ENCODE assay signal across 15 cellular contexts in the genomic region with DNA sequence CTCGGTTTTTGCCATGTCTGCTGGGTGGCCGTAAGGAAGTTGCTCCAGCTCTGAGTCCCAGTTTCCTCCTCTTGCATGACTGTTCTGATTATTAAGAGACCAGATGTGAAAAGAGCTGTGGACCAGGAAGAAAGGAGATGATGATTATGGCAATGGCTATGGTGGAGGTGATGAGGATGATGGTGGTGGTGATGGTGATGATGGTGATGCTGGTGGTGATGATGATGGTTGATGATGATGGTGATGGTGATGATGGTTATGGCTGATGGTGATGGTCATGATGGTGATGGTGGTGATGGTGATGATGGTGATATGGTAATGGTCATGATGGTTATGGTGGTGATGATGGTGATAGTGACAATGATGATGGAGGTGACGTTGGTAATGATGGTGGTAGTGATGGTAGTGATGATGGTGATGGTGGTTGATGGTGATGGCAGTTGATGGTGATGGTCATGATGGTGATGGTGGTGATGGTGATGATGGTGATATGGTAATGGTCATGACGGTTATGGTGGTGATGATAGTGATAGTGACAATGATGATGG.
DNase-seq lines count a peak whose midpoint lies in the region; FAIRE-seq and TF ChIP-seq lines count a peak whose summit lies in the region.
"Had no signal": no experiment of that assay in that cellular context is flagged by ENCODE, and none has a peak within 500 bp of the region (broad histone marks: within the 10 kb centered on the region; RNA-seq: fewer than 3 reads in every experiment).

No MANE protein-coding gene starts in this region.

- no peaks in the 10 kb centered on the region for H3K36me3 Mint-ChIP-seq in astrocyte (ENCODE audit: low read depth, unreplicated experiment)
- H3K36me3 Mint-ChIP-seq: CD14-positive monocyte; CD8-positive, alpha-beta T cell had no signal

- H2BK5ac ChIP-seq in neuronal stem cell (ENCODE audit: low read length) = no peak overlapping the region

- TF ChIP-seq CTCF in D721Med (IDR thresholded peaks at IDR 0.05; ENCODE audit: insufficient read depth, missing control alignments) (no peak), HEK293 (tag by site-specific recombination; IDR thresholded peaks at IDR 0.05) (no peak), astrocyte (IDR thresholded peaks at IDR 0.05; ENCODE audit: insufficient read depth, low read depth, low read length) (no peak), tibial artery (IDR thresholded peaks at IDR 0.05) (no peak)

- DNase-seq in D721Med (ENCODE audit: insufficient read length, low spot score) (no peak), astrocyte (ENCODE audit: low read depth) (no peak), neuronal stem cell (ENCODE audit: low spot score) (no peak), NCI-H1436 treated with DMSO at 0.1 percent for 48 hours (lab: John Stamatoyannopoulos, UW) (no peak), tibial artery (no peak), NCI-H1092 (lab: John Stamatoyannopoulos, UW) (no peak)
- DNase-seq: COR-L47, DND-41, GDM1, GOT3 had no signal

- H3K27me3 Mint-ChIP-seq in astrocyte (ENCODE audit: low read depth, unreplicated experiment) = peaks cover 35% of the 10 kb centered on the region

- peaks cover 1% of the 10 kb centered on the region for H3K79me1 ChIP-seq in neuronal stem cell (ENCODE audit: low read depth, low read length)

- H3K14ac ChIP-seq in neuronal stem cell (ENCODE audit: low read length) = no peak overlapping the region

- no peak overlapping the region for H3K4ac ChIP-seq in neuronal stem cell (ENCODE audit: low read length)

- H3K27me3 ChIP-seq in astrocyte (ENCODE audit: insufficient read depth, low read length) (peaks cover 5% of the 10 kb centered on the region), neuronal stem cell (ENCODE audit: control insufficient read depth in 3 of 3, insufficient read depth in 3 of 3, low read depth in 1 of 3, low read length in 3 of 3) (peaks cover 0 to 40% (median 0%) of the 10 kb centered on the region in 3 experiments), tibial artery (peaks cover 0 to 74% of the 10 kb centered on the region in 2 donors)

- no peaks in the 10 kb centered on the region for H4K20me1 ChIP-seq in astrocyte (ENCODE audit: insufficient read depth, low read length)

- H3K9ac ChIP-seq in astrocyte (ENCODE audit: low read length) = no peak overlapping the region
- H3K9ac ChIP-seq in neuronal stem cell (ENCODE audit: low read depth, low read length, poor library complexity) = peak overlapping the region; percentile 53

- H2AK5ac ChIP-seq in neuronal stem cell (ENCODE audit: low read depth, low read length) = no peak overlapping the region

- H3K4me2 ChIP-seq in astrocyte (ENCODE audit: low read length) (no peak overlapping the region), neuronal stem cell (ENCODE audit: insufficient read depth, low read length, poor library complexity, severe bottlenecking) (no peak overlapping the region)

- no peaks in the 10 kb centered on the region; the same call in 1 of the 2 replicates for H3K4me1 ChIP-seq in HEK293 (ENCODE audit: control insufficient read depth, insufficient read depth, low read length)
- H3K4me1 ChIP-seq in astrocyte (ENCODE audit: insufficient read depth, low read length) = no peaks in the 10 kb centered on the region
- no peaks in the 10 kb centered on the region for H3K4me1 ChIP-seq in neuronal stem cell (ENCODE audit: control insufficient read depth in 2 of 2, insufficient read depth in 1 of 2, low read depth in 1 of 2, low read length in 2 of 2)
- H3K4me1 ChIP-seq in tibial artery = peaks cover 0 to 9% (median 3%) of the 10 kb centered on the region in 4 donors

- no CpG with 5 or more reads among the region's 4 CpGs for WGBS in neuronal stem cell (ENCODE audit: extremely low coverage in 2 of 2, insufficient read length in 2 of 2, insufficient replicate concordance in 1 of 2), 2 donors

- intact Hi-C loops in tibial artery (cut with DNase I; ENCODE audit: low total_unique reads) = no loop called here

- H3K79me2 ChIP-seq in astrocyte (ENCODE audit: insufficient read depth, low read length) = no peaks in the 10 kb centered on the region

- H4K91ac ChIP-seq in neuronal stem cell (ENCODE audit: low read depth, low read length, poor library complexity) = no peak overlapping the region

- H2BK12ac ChIP-seq in neuronal stem cell (ENCODE audit: low read length) = no peak overlapping the region

- H3K27ac ChIP-seq in HEK293 (ENCODE audit: extremely low read depth, low read depth, low read length) (no peak overlapping the region), astrocyte (ENCODE audit: low read depth, low read length) (no peak overlapping the region), neuronal stem cell (replicated peaks; ENCODE audit: low read length) (no peak overlapping the region), tibial artery (no peak overlapping the region)

- H3K23ac ChIP-seq in neuronal stem cell (ENCODE audit: low read depth, low read length, poor library complexity) = no peak overlapping the region

- CTCF ChIA-PET in HEK293 (lab: Yijun Ruan, JAX) = interaction anchor here (0.6 to 2.8 kb wide), 7 partner anchors 9 to 166 kb away, joined by 3 to 13 read pairs (median 4); no protein-coding TSS in a partner anchor

- no peaks in the 10 kb centered on the region for H3K4me1 Mint-ChIP-seq in astrocyte (ENCODE audit: low read depth, unreplicated experiment)
- H3K4me1 Mint-ChIP-seq: CD14-positive monocyte had no signal

- peak overlapping the region; percentile 4 for H2AFZ ChIP-seq in astrocyte (ENCODE audit: low read depth, low read length)
- no peak overlapping the region for H2AFZ ChIP-seq in neuronal stem cell (ENCODE audit: low read length)

- H3K9me3 ChIP-seq in HEK293 (ENCODE audit: control insufficient read depth, insufficient read depth, low read depth, low read length) = no peaks in the 10 kb centered on the region
- peaks cover 12% of the 10 kb centered on the region for H3K9me3 ChIP-seq in astrocyte (ENCODE audit: insufficient read depth, low read depth, low read length)
- peaks cover 0 to 4% of the 10 kb centered on the region in 2 donors for H3K9me3 ChIP-seq in neuronal stem cell (replicated peaks in 1 of 2; ENCODE audit: control insufficient read depth in 2 of 2, insufficient read depth in 1 of 2, low read depth in 1 of 2, low read length in 2 of 2)
- no peaks in the 10 kb centered on the region for H3K9me3 ChIP-seq in tibial artery

- H3K27ac Mint-ChIP-seq in astrocyte (ENCODE audit: unreplicated experiment) = no peak overlapping the region
- H3K27ac Mint-ChIP-seq: CD14-positive monocyte; CD8-positive, alpha-beta T cell had no signal

- no peak overlapping the region for H4K8ac ChIP-seq in neuronal stem cell (ENCODE audit: low read depth, low read length)

- H3K36me3 ChIP-seq in HEK293 (ENCODE audit: control insufficient read depth in 2 of 2, insufficient read depth in 1 of 2, low read length in 2 of 2) = no peaks in the 10 kb centered on the region
- no peaks in the 10 kb centered on the region for H3K36me3 ChIP-seq in astrocyte (ENCODE audit: insufficient read depth, low read length)
- peaks cover 0 to 2% of the 10 kb centered on the region in 2 donors for H3K36me3 ChIP-seq in neuronal stem cell (replicated peaks in 1 of 2; ENCODE audit: control insufficient read depth in 2 of 2, insufficient read depth in 2 of 2, low read length in 2 of 2)
- no peaks in the 10 kb centered on the region for H3K36me3 ChIP-seq in tibial artery

- POLR2A ChIA-PET in HEK293 (lab: Yijun Ruan, JAX) = no interaction called here

- H3K9me3 Mint-ChIP-seq in astrocyte (ENCODE audit: unreplicated experiment) = peaks cover 1% of the 10 kb centered on the region
- H3K9me3 Mint-ChIP-seq: CD8-positive, alpha-beta T cell had no signal

- H3K4me3 Mint-ChIP-seq in astrocyte (ENCODE audit: unreplicated experiment) = no peak overlapping the region
- H3K4me3 Mint-ChIP-seq: CD8-positive, alpha-beta T cell had no signal

- H3K18ac ChIP-seq in neuronal stem cell (ENCODE audit: low read length) = no peak overlapping the region

- FAIRE-seq in D721Med (lab: Jason Lieb, UNC) (peak; percentile 21), astrocyte (lab: Jason Lieb, UNC) (no peak)
- FAIRE-seq: A204.1, GM19239 had no signal

- no peak overlapping the region for H3K4me3 ChIP-seq in HEK293 (ENCODE audit: low read depth, low read length)
- no peak overlapping the region for H3K4me3 ChIP-seq in astrocyte (ENCODE audit: insufficient read depth, low read depth, low read length)
- H3K4me3 ChIP-seq in neuronal stem cell (ENCODE audit: low read length in 2 of 2) = peak overlapping the region in 1 of 2 donors; percentile 53
- H3K4me3 ChIP-seq in tibial artery = no peak overlapping the region

- no peak overlapping the region for H2BK120ac ChIP-seq in neuronal stem cell (ENCODE audit: low read depth, low read length)

- no peak overlapping the region for H2BK15ac ChIP-seq in neuronal stem cell (ENCODE audit: low read length)

TF ChIP-seq in HEK293, 187 proteins besides CTCF, POLR2A, EP300 and RAD21 (continues in another document):
- TF ChIP-seq ZBTB20 (tag by site-specific recombination; IDR thresholded peaks at IDR 0.05) (peak; percentile 14; the same call in 1 of the 2 replicates), ZNF544 (tag by site-specific recombination; IDR thresholded peaks at IDR 0.05) (0 out of 2 replicates have a peak, but pooled peaks have one; percentile 7), ZNF777 (tag by site-specific recombination; IDR thresholded peaks at IDR 0.05; ENCODE audit: borderline replicate concordance) (peak; percentile 16; the same call in 1 of the 2 replicates), ZNF621 (tag by site-specific recombination; IDR thresholded peaks at IDR 0.05) (peak; percentile 67; the same call in 1 of the 2 replicates), ZNF354C (tag by site-specific recombination; IDR thresholded peaks at IDR 0.05; ENCODE audit: borderline replicate concordance, low read depth) (no peak)
